In the genomic region with DNA sequence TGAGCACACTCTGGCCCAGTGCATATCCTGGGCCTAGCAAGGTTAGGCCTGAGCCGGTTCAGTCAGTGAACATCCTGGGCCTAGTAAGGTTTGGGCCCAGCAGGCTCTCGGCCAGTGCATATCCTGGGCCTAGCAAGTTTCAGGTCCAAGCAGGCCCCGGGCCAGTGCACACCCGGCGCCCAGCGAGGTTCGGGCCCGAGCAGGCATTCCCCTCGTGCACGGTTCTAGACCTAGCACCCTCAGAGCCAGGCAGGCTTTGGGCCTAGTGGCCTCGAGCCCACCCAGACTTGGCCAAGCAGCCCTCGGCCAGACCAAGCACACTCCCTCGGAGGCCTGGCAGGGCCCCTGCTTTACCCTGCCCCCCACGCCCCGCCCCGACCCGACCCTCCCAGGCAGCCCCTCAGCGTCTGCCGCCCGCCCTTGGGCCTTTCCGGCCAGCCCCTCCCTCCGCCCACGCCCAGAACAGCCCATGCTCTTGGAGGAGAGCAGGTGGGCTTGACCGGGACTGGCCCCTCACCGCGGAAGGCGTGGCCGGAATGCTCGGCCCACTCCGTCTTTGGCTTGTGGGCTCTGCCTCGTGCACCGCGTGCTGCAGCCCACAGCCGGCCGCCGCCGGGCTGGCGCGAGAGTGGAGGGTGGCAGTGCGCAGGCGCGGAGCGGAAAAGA, we compare ENCODE assay signal across 27 cellular contexts. TPM values are rescaled to one million over a fixed set of nuclear protein-coding genes. Genes with fewer than 3 reads are reported as not detected.
"Had no signal": no experiment of that assay in that cellular context is flagged by ENCODE, and none has a peak within 500 bp of the region (broad histone marks: within the 10 kb centered on the region; RNA-seq: fewer than 3 reads in every experiment).

CTCFL (minus strand) TSS at position 630 of the 666 bp plus-strand sequence. CDS start 935 bp downstream, outside the sequence.

- H3K4me3 Mint-ChIP-seq: activated naive CD4-positive, alpha-beta T cell treated with anti-CD3 and anti-CD28 coated beads, Interleukin-2, amount 50 U/mL, for 24 hours; memory B cell; stimulated activated naive CD8-positive, alpha-beta T cell treated with anti-CD3 and anti-CD28 coated beads, Interleukin-15, Interleukin-2, amounts not matched to agents 100 ng/mL and 50 ng/mL, for 24 hours had no signal

- H3K4me1 Mint-ChIP-seq: naive B cell had no signal

- H3K4me3 ChIP-seq: body of pancreas, cardiac muscle cell, heart right ventricle, ovary, psoas muscle, tibial nerve had no signal

- H3K4me1 ChIP-seq: body of pancreas, heart right ventricle, psoas muscle, tibial nerve had no signal

- ATAC-seq: body of pancreas, heart right ventricle, left colon, psoas muscle had no signal

- H3K27ac Mint-ChIP-seq: activated naive CD4-positive, alpha-beta T cell treated with anti-CD3 and anti-CD28 coated beads, Interleukin-2, amount 50 U/mL, for 24 hours; memory B cell; stimulated activated naive CD8-positive, alpha-beta T cell treated with anti-CD3 and anti-CD28 coated beads, Interleukin-15, Interleukin-2, amounts not matched to agents 100 ng/mL and 50 ng/mL, for 24 hours had no signal

- H3K27me3 ChIP-seq: body of pancreas, cardiac muscle cell, ovary, tibial nerve had no signal

- H3K9me3 ChIP-seq: body of pancreas, heart right ventricle, neutrophil, ovary, psoas muscle, tibial nerve had no signal

- H3K9me3 Mint-ChIP-seq: activated naive CD4-positive, alpha-beta T cell treated with anti-CD3 and anti-CD28 coated beads, Interleukin-2, amount 50 U/mL, for 24 hours; memory B cell; naive B cell; stimulated activated naive CD8-positive, alpha-beta T cell treated with anti-CD3 and anti-CD28 coated beads, Interleukin-15, Interleukin-2, amounts not matched to agents 100 ng/mL and 50 ng/mL, for 24 hours had no signal

- H3K27me3 Mint-ChIP-seq: activated naive CD4-positive, alpha-beta T cell treated with anti-CD3 and anti-CD28 coated beads, Interleukin-2, amount 50 U/mL, for 24 hours; stimulated activated naive CD8-positive, alpha-beta T cell treated with anti-CD3 and anti-CD28 coated beads, Interleukin-15, Interleukin-2, amounts not matched to agents 100 ng/mL and 50 ng/mL, for 24 hours had no signal

- FAIRE-seq: keratinocyte had no signal

- H3K36me3 ChIP-seq: cardiac muscle cell, heart right ventricle, neutrophil, ovary, tibial nerve had no signal

- H3K27ac ChIP-seq: body of pancreas, cardiac muscle cell, epithelial cell of prostate, heart right ventricle, neutrophil, ovary, psoas muscle, tibial nerve had no signal

- DNase-seq: activated CD4-positive, alpha-beta T cell treated with anti-CD3 and anti-CD28 coated beads, Interleukin-2, amount 50 U/mL, for 1 hour; activated CD4-positive, CD25-positive, alpha-beta regulatory T cell treated with anti-CD3 and anti-CD28 coated beads, Interleukin-2, amount 50 U/mL, for 72 hours; activated gamma-delta T cell treated with Interleukin-2 at 50 U/mL for 16 hours; activated T-cell treated with anti-CD3 and anti-CD28 coated beads, Interleukin-2, amount 50 U/mL, for 1 hour; anterior cingulate cortex; body of pancreas; cortex of kidney; heart right ventricle; left colon; naive B cell; ovary; psoas muscle; right cardiac atrium; stimulated activated CD4-positive, alpha-beta T cell treated with anti-CD3 and anti-CD28 coated beads, Interleukin-4, amount 100 ng/mL, for 4 hours had no signal

- H3K36me3 Mint-ChIP-seq: activated naive CD4-positive, alpha-beta T cell treated with anti-CD3 and anti-CD28 coated beads, Interleukin-2, amount 50 U/mL, for 24 hours; memory B cell; naive B cell had no signal

RNA-seq across cellular contexts. Expression of gene CTCFL, which starts in this region (rescaled TPM):
- total RNA-seq: body of pancreas; cerebellum; fibroblast of villous mesenchyme; heart right ventricle; left colon; lower leg skin; psoas muscle; right cardiac atrium; T-helper 2 cell treated with Interferon-gamma antibody and Interleukin-4, amounts not matched to agents 100 ng/mL and 5 ng/mL, for 36 hours; tibial nerve; urinary bladder had no signal
- polyA plus RNA-seq: cardiac muscle cell, heart right ventricle, keratinocyte, psoas muscle, right cardiac atrium, urinary bladder had no signal
